Comparison of ENCODE assay signal across 8 cellular contexts in the genomic region with DNA sequence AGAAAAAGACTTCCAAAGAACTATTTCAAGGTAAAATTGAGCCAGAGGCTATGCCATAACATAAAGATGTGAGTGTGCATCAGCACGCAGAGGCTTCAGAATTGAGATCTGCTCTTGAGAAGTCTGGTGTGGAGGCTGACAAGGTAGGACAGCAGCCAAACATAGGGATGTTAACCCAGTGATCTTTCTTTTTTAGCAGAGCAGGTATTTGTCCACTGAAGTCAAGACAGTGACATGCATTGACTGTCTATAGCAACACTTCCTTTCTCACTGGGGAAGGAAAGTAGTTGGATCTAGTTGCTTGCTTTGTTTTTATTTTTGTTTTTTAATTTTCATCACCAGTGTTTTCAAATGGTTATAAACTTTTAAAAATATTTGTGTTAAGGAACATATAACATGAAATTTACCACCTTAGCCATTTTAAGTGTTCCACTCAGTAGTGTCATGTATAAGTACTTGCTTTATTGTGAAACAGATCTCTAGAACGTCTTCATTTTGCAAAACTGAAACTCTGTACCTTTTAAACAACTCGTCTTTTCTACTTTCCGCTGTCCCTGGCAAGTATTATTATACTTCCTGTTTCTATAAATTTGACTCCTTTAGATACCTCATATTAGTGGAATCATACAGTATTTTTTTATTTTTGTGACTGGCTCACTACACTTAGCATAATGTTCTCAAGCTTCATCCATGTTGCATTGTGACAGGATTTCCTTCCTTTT. TPM values are rescaled to one million over a fixed set of nuclear protein-coding genes. Genes with fewer than 3 reads are reported as not detected.
A peak's percentile ranks its signal among the peaks of the same experiment; 100 is the strongest.
DNase-seq lines count a peak whose midpoint lies in the region; ATAC-seq and TF ChIP-seq lines count a peak whose summit lies in the region.
"Not testable (repeated sequence)": the region's sequence is repeated elsewhere in the genome, so short reads cannot be mapped to it uniquely, and the experiment has no call there.

No MANE protein-coding gene starts in this region.

- not testable (repeated sequence) for H2AFZ ChIP-seq in OCI-LY7 (ENCODE audit: low read length)

- H3K27me3 Mint-ChIP-seq in activated T-helper 2 cell treated with anti-CD3 and anti-CD28 coated beads, Interferon-gamma antibody, Interleukin-2, Interleukin-4, amounts not matched to agents 10 μg/mL and 5 μg/mL and 100 μg/mL, durations not matched to agents 14 hours and 24 hours and 36 hours (ENCODE audit: low read depth); naive thymus-derived CD8-positive, alpha-beta T cell: not testable (repeated sequence)

- H3K27ac Mint-ChIP-seq in activated T-helper 2 cell treated with anti-CD3 and anti-CD28 coated beads, Interferon-gamma antibody, Interleukin-2, Interleukin-4, amounts not matched to agents 10 μg/mL and 5 μg/mL and 100 μg/mL, durations not matched to agents 14 hours and 24 hours and 36 hours, result peak overlapping the region; percentile 67
- peak overlapping the region in 9 of 10 donors; percentile 4 to 86 (median 68) for H3K27ac Mint-ChIP-seq in naive thymus-derived CD8-positive, alpha-beta T cell

- H3K9me3 Mint-ChIP-seq in activated T-helper 2 cell treated with anti-CD3 and anti-CD28 coated beads, Interferon-gamma antibody, Interleukin-2, Interleukin-4, amounts not matched to agents 10 μg/mL and 5 μg/mL and 100 μg/mL, durations not matched to agents 14 hours and 24 hours and 36 hours; naive thymus-derived CD8-positive, alpha-beta T cell: not testable (repeated sequence)

- CTCF ChIA-PET in OCI-LY7 (lab: Charles Lee; ENCODE audit: unreplicated experiment), result not testable (repeated sequence)

- TF ChIP-seq CTCF in DOHH2 (IDR thresholded peaks at IDR 0.05; ENCODE audit: low read depth, low read length, poor library complexity, severe bottlenecking); OCI-LY7 (conservative IDR thresholded peaks at IDR 0.05; ENCODE audit: low read length): not testable (repeated sequence)

- H3K9me3 ChIP-seq in DOHH2 (ENCODE audit: control insufficient read depth, insufficient read depth, low read length); OCI-LY7 (ENCODE audit: low read length): not testable (repeated sequence)

- peak overlapping the region; percentile 22 for H3K4me3 Mint-ChIP-seq in activated T-helper 2 cell treated with anti-CD3 and anti-CD28 coated beads, Interferon-gamma antibody, Interleukin-2, Interleukin-4, amounts not matched to agents 10 μg/mL and 5 μg/mL and 100 μg/mL, durations not matched to agents 14 hours and 24 hours and 36 hours (ENCODE audit: low read depth)
- peak overlapping the region in 9 of 10 donors; percentile 8 to 69 (median 47) for H3K4me3 Mint-ChIP-seq in naive thymus-derived CD8-positive, alpha-beta T cell

- BruUV-seq in OCI-LY7 (replicated peaks; lab: Mats Ljungman, UMichigan), result not testable (repeated sequence)

- H3K4me3 ChIP-seq in DOHH2 (ENCODE audit: low read length), result peak overlapping the region; percentile 34; the same call in 1 of the 2 replicates
- H3K4me3 ChIP-seq in OCI-LY7 (ENCODE audit: low read depth, low read length, poor library complexity, severe bottlenecking), result peak overlapping the region; percentile 29

- intact Hi-C loops in OCI-LY7 (cut with micrococcal nuclease; ENCODE audit: unreplicated experiment), result not testable (repeated sequence)
- intact Hi-C loops in activated T-helper 2 cell treated with anti-CD3 and anti-CD28 coated beads, Interferon-gamma antibody, Interleukin-2, Interleukin-4, amounts not matched to agents 10 μg/mL and 5 μg/mL and 100 μg/mL, durations not matched to agents 14 hours and 24 hours and 36 hours (cut with micrococcal nuclease), result loop anchor here (5.0 kb wide), 1 partner anchor 41 kb away; the partner anchor contains the start of gene MSMO1

- DNase-seq in OCI-LY7 (ENCODE audit: low spot score), result peak; percentile 30
- DNase-seq in activated T-helper 2 cell treated with anti-CD3 and anti-CD28 coated beads, Interferon-gamma antibody, Interleukin-2, Interleukin-4, amounts not matched to agents 10 μg/mL and 5 μg/mL and 100 μg/mL, durations not matched to agents 14 hours and 24 hours and 36 hours (ENCODE audit: low spot score); naive thymus-derived CD8-positive, alpha-beta T cell: not testable (repeated sequence)

- POLR2A ChIA-PET in OCI-LY7 (lab: Charles Lee); naive thymus-derived CD8-positive, alpha-beta T cell (lab: Charles Lee): not testable (repeated sequence)

- peaks cover 59% of the 10 kb centered on the region for H3K36me3 Mint-ChIP-seq in activated T-helper 2 cell treated with anti-CD3 and anti-CD28 coated beads, Interferon-gamma antibody, Interleukin-2, Interleukin-4, amounts not matched to agents 10 μg/mL and 5 μg/mL and 100 μg/mL, durations not matched to agents 14 hours and 24 hours and 36 hours (ENCODE audit: low read depth)
- peaks cover 7 to 25% (median 25%) of the 10 kb centered on the region in 3 donors for H3K36me3 Mint-ChIP-seq in naive thymus-derived CD8-positive, alpha-beta T cell

- peak overlapping the region; percentile 58 for H3K4me2 ChIP-seq in DOHH2 (ENCODE audit: low read length)
- peak overlapping the region; percentile 58 for H3K4me2 ChIP-seq in OCI-LY7 (ENCODE audit: low read length)

- not testable (repeated sequence) for H3K9me2 ChIP-seq in DOHH2 (replicated peaks; ENCODE audit: control insufficient read depth, low read length); OCI-LY7 (ENCODE audit: insufficient read depth, low read length)

- H3K79me2 ChIP-seq in DOHH2 (ENCODE audit: control insufficient read depth, low read length); OCI-LY7 (ENCODE audit: insufficient read depth, low read depth, low read length): not testable (repeated sequence)

- H3F3A ChIP-seq in DOHH2 (ENCODE audit: control insufficient read depth, insufficient read depth), result not testable (repeated sequence)

- H3K36me3 ChIP-seq in DOHH2 (ENCODE audit: control insufficient read depth, low read length); OCI-LY7 (ENCODE audit: insufficient read depth, low read length): not testable (repeated sequence)

- not testable (repeated sequence) for H3K27me3 ChIP-seq in DOHH2 (ENCODE audit: control insufficient read depth, low read length)

- H3K4me1 ChIP-seq in DOHH2 (ENCODE audit: control insufficient read depth, low read length) (peaks cover 46% of the 10 kb centered on the region), OCI-LY7 (ENCODE audit: insufficient read depth, low read length, poor library complexity, severe bottlenecking) (peaks cover 29% of the 10 kb centered on the region)

- peaks cover 40% of the 10 kb centered on the region for H3K4me1 Mint-ChIP-seq in activated T-helper 2 cell treated with anti-CD3 and anti-CD28 coated beads, Interferon-gamma antibody, Interleukin-2, Interleukin-4, amounts not matched to agents 10 μg/mL and 5 μg/mL and 100 μg/mL, durations not matched to agents 14 hours and 24 hours and 36 hours (ENCODE audit: low read depth)
- H3K4me1 Mint-ChIP-seq in naive thymus-derived CD8-positive, alpha-beta T cell, result peaks cover 19 to 45% (median 35%) of the 10 kb centered on the region in 4 donors

- H4K20me1 ChIP-seq in DOHH2 (ENCODE audit: control insufficient read depth, insufficient read depth, low read depth, low read length); OCI-LY7 (ENCODE audit: insufficient read depth, low read length): not testable (repeated sequence)

- H3K27ac ChIP-seq in DOHH2 (ENCODE audit: low read depth, low read length), result peak overlapping the region; percentile 54
- H3K27ac ChIP-seq in OCI-LY7 (ENCODE audit: low read depth, low read length, poor library complexity, severe bottlenecking), result peak overlapping the region; percentile 55

- ATAC-seq in GM19035 (IDR thresholded peaks at IDR 0.05; ENCODE audit: unreplicated experiment) (peak; percentile 67), GM21529 (IDR thresholded peaks at IDR 0.05; ENCODE audit: unreplicated experiment) (peak; percentile 82), HG02970 (IDR thresholded peaks at IDR 0.05; ENCODE audit: low FRiP score, unreplicated experiment) (peak; percentile 56), HG03442 (IDR thresholded peaks at IDR 0.05; ENCODE audit: unreplicated experiment) (peak; percentile 74)
- peak in 1 of 2 donors; percentile 44 for ATAC-seq in naive thymus-derived CD8-positive, alpha-beta T cell

RNA-seq across cellular contexts. Expression of gene MSMO1, which starts 40.7 kb away (rescaled TPM):
- total RNA-seq in OCI-LY7 (2014; rRNA removed; shearing (Covaris generic)), result 36.3 and 41.6 TPM in 2 replicates
- total RNA-seq in OCI-LY7 (2022), result 88.0 and 91.5 TPM in 2 replicates
- total RNA-seq in activated T-helper 2 cell treated with anti-CD3 and anti-CD28 coated beads, Interferon-gamma antibody, Interleukin-2, Interleukin-4, amounts not matched to agents 10 μg/mL and 5 μg/mL and 100 μg/mL, durations not matched to agents 14 hours and 24 hours and 36 hours, result 105 and 110 TPM in 2 replicates
- total RNA-seq in naive thymus-derived CD8-positive, alpha-beta T cell, result 10 to 100 TPM; 17.5 to 20.7 TPM
- polyA plus RNA-seq in naive thymus-derived CD8-positive, alpha-beta T cell, result 10 to 100 TPM; 15.9 to 19.0 (median 17.3) TPM
